Comparison of ENCODE assay signal across 8 cellular contexts in genomic region chr17:43645765-43646481, GRCh38. TPM values are rescaled to one million over a fixed set of nuclear protein-coding genes. Genes with fewer than 3 reads are reported as not detected.
DNase-seq lines count a peak whose midpoint lies in the region; ATAC-seq and TF ChIP-seq lines count a peak whose summit lies in the region.

No MANE protein-coding gene starts in this region.

- DNase-seq in ELR (ENCODE audit: low read depth), result peak; percentile 56
- DNase-seq in activated naive CD8-positive, alpha-beta T cell treated with anti-CD3 and anti-CD28 coated beads for 36 hours, result peak; percentile 15
- peak; percentile 88 for DNase-seq in right atrium auricular region (ENCODE audit: low spot score)
- DNase-seq in sciatic nerve (ENCODE audit: low spot score), result peak; percentile 87
- no peak for DNase-seq in NCI-H2171 treated with DMSO at 0.1 percent for 48 hours (lab: John Stamatoyannopoulos, UW)
- DNase-seq in T-helper 2 cell treated with Interferon-gamma antibody and Interleukin-4, amounts not matched to agents 5 μg/mL and 100 μg/mL, for 36 hours (ENCODE audit: low spot score), result no peak
- no peak for DNase-seq in NCI-H1105 (lab: John Stamatoyannopoulos, UW)

- intact Hi-C loops in sciatic nerve (cut with DNase I), result no loop called here

- H3K4me1 Mint-ChIP-seq in activated naive CD8-positive, alpha-beta T cell treated with anti-CD3 and anti-CD28 coated beads for 36 hours, result peaks cover 6% of the 10 kb centered on the region
- peaks cover 9% of the 10 kb centered on the region for H3K4me1 Mint-ChIP-seq in T-helper 2 cell treated with Interferon-gamma antibody and Interleukin-4, amounts not matched to agents 5 μg/mL and 100 μg/mL, for 36 hours (ENCODE audit: low read depth)

- H3K27ac Mint-ChIP-seq in activated naive CD8-positive, alpha-beta T cell treated with anti-CD3 and anti-CD28 coated beads for 36 hours, result no peak overlapping the region
- no peak overlapping the region for H3K27ac Mint-ChIP-seq in T-helper 2 cell treated with Interferon-gamma antibody and Interleukin-4, amounts not matched to agents 5 μg/mL and 100 μg/mL, for 36 hours

- H3K9me3 ChIP-seq in right atrium auricular region, result no peaks in the 10 kb centered on the region

- peaks cover 0 to 50% of the 10 kb centered on the region in 2 donors for H3K4me1 ChIP-seq in right atrium auricular region

- peaks cover 44% of the 10 kb centered on the region for H3K27me3 Mint-ChIP-seq in activated naive CD8-positive, alpha-beta T cell treated with anti-CD3 and anti-CD28 coated beads for 36 hours
- peaks cover 24% of the 10 kb centered on the region for H3K27me3 Mint-ChIP-seq in T-helper 2 cell treated with Interferon-gamma antibody and Interleukin-4, amounts not matched to agents 5 μg/mL and 100 μg/mL, for 36 hours (ENCODE audit: low read depth)

- ATAC-seq in sciatic nerve (peak; percentile 87), GM21528 (IDR thresholded peaks at IDR 0.05; ENCODE audit: low FRiP score, unreplicated experiment) (no peak)

- H3K27me3 ChIP-seq in right atrium auricular region, result no peaks in the 10 kb centered on the region

- peak overlapping the region; percentile 89 to 92 for H3K27ac ChIP-seq in right atrium auricular region

- no peaks in the 10 kb centered on the region for H3K36me3 ChIP-seq in right atrium auricular region

- H3K4me3 Mint-ChIP-seq in activated naive CD8-positive, alpha-beta T cell treated with anti-CD3 and anti-CD28 coated beads for 36 hours, result peak overlapping the region; percentile 25
- no peak overlapping the region for H3K4me3 Mint-ChIP-seq in T-helper 2 cell treated with Interferon-gamma antibody and Interleukin-4, amounts not matched to agents 5 μg/mL and 100 μg/mL, for 36 hours

- H3K4me3 ChIP-seq in right atrium auricular region, result peak overlapping the region; percentile 44 to 53

- no peaks in the 10 kb centered on the region for H3K9me3 Mint-ChIP-seq in activated naive CD8-positive, alpha-beta T cell treated with anti-CD3 and anti-CD28 coated beads for 36 hours
- no peaks in the 10 kb centered on the region for H3K9me3 Mint-ChIP-seq in T-helper 2 cell treated with Interferon-gamma antibody and Interleukin-4, amounts not matched to agents 5 μg/mL and 100 μg/mL, for 36 hours

- H3K36me3 Mint-ChIP-seq in activated naive CD8-positive, alpha-beta T cell treated with anti-CD3 and anti-CD28 coated beads for 36 hours, result no peaks in the 10 kb centered on the region
- no peaks in the 10 kb centered on the region for H3K36me3 Mint-ChIP-seq in T-helper 2 cell treated with Interferon-gamma antibody and Interleukin-4, amounts not matched to agents 5 μg/mL and 100 μg/mL, for 36 hours (ENCODE audit: low read depth)

- TF ChIP-seq CTCF in right atrium auricular region (IDR thresholded peaks at IDR 0.05), result no peak

RNA-seq across cellular contexts. Expression of gene MEOX1, which starts 15.8 kb away (rescaled TPM):
- under 1 TPM; 0.14 to 0.25 TPM for total RNA-seq in activated naive CD8-positive, alpha-beta T cell treated with anti-CD3 and anti-CD28 coated beads for 36 hours
- total RNA-seq in right atrium auricular region (10 to 100 TPM in 1 of 2 donors, 1 to 10 TPM in 1; 3.9 to 13.8 TPM), sciatic nerve (19.5 TPM)

Comparison
In these comparisons a context has a peak if more than half of its experiments do, and no peak if none do; other contexts are left out.
1. DNase-seq: peak in ELR (single experiment), activated naive CD8-positive, alpha-beta T cell treated with anti-CD3 and anti-CD28 coated beads for 36 hours (single experiment), right atrium auricular region (single experiment) and sciatic nerve (single experiment); none in NCI-H2171 treated with DMSO at 0.1 percent for 48 hours (single experiment), T-helper 2 cell treated with Interferon-gamma antibody and Interleukin-4, amounts not matched to agents 5 μg/mL and 100 μg/mL, for 36 hours (single experiment) and NCI-H1105 (single experiment).